Comparison of ENCODE assay signal across 24 cellular contexts in the genomic region with DNA sequence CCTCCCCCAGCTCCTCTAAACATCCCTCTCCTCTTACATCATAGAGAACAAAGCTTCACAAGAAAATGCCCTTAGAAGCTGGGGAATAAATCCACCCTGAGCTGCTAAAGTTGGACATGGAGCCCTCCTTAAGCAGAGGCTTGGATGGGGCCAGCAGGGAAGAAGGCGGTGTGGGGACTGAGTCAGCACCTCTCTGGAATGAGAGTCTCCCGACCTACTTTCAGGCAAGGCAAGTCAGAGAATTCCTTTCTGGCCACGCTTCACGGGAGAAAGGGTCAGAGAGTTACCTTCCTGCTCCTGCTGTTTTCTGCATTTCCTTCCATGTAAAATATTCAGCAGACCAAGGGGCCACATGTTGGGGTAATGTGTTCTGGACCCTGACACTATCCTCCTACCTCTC.
A peak's percentile ranks its signal among the peaks of the same experiment; 100 is the strongest.
DNase-seq lines count a peak whose midpoint lies in the region; ATAC-seq, FAIRE-seq and TF ChIP-seq lines count a peak whose summit lies in the region.
"Had no signal": no experiment of that assay in that cellular context is flagged by ENCODE, and none has a peak within 500 bp of the region (broad histone marks: within the 10 kb centered on the region; RNA-seq: fewer than 3 reads in every experiment).

No MANE protein-coding gene starts in this region.

- H3K4me3 ChIP-seq in AG10803 (ENCODE audit: low read length) (no peak overlapping the region), choroid plexus epithelial cell (ENCODE audit: low read depth, low read length) (no peak overlapping the region), right cardiac atrium (ENCODE audit: low read length) (no peak overlapping the region)
- H3K4me3 ChIP-seq: body of pancreas, heart left ventricle, mucosa of descending colon, right atrium auricular region, SJSA1, stomach, uterus had no signal

- DNase-seq in AG10803 (ENCODE audit: low read depth) (peak; percentile 28), LHCN-M2 (ENCODE audit: low read depth) (peak; percentile 4), choroid plexus epithelial cell (ENCODE audit: low read depth) (peak; percentile 69), kidney tubule cell (ENCODE audit: low spot score) (peak; percentile 87), GM10266 (ENCODE audit: extremely low spot score) (no peak), OCI-M2 (lab: John Stamatoyannopoulos, UW; ENCODE audit: unreplicated experiment) (no peak), right cardiac atrium (no peak), frontal cortex (ENCODE audit: low spot score in 2 of 2) (no peak)
- DNase-seq: activated CD4-positive, alpha-beta T cell treated with anti-CD3 and anti-CD28 coated beads for 1 hour; activated CD8-positive, alpha-beta memory T cell treated with anti-CD3 and anti-CD28 coated beads, Interleukin-2, amount 10 ng/mL, durations not matched to agents 7 days and 5 days; activated gamma-delta T cell; body of pancreas; CD4-positive, alpha-beta T cell; heart left ventricle; kidney; mucosa of descending colon; NCI-H187 treated with DMSO at 0.1 percent for 48 hours; NCI-H510A treated with DMSO at 0.1 percent for 48 hours; stomach; uterus had no signal

- no peaks in the 10 kb centered on the region for H3K27me3 ChIP-seq in right cardiac atrium (ENCODE audit: control insufficient read depth, insufficient read depth)
- H3K27me3 ChIP-seq: body of pancreas, heart left ventricle, neutrophil, right atrium auricular region, SJSA1, stomach, uterus had no signal

- no peaks in the 10 kb centered on the region for H3K4me1 ChIP-seq in right cardiac atrium (ENCODE audit: control insufficient read depth, insufficient read depth, low read length)
- H3K4me1 ChIP-seq: body of pancreas, right atrium auricular region, SJSA1, stomach, uterus had no signal

- no peaks in the 10 kb centered on the region for H3K9me3 ChIP-seq in right cardiac atrium (ENCODE audit: control insufficient read depth, low read length)
- H3K9me3 ChIP-seq: body of pancreas, heart left ventricle, mucosa of descending colon, neutrophil, right atrium auricular region, SJSA1, stomach, uterus had no signal

- no peak for ATAC-seq in right cardiac atrium
- ATAC-seq: activated CD8-positive, alpha-beta memory T cell treated with anti-CD3 and anti-CD28 coated beads, Interleukin-2, amount 10 ng/mL, durations not matched to agents 7 days and 5 days; body of pancreas; heart left ventricle; mucosa of descending colon had no signal

- 49% methylated on average over 4 of the region's 4 CpGs for WGBS in right cardiac atrium

- intact Hi-C loops in right cardiac atrium (cut with DNase I): no loop called here

- FAIRE-seq in frontal cortex (lab: Jason Lieb, UNC): no peak
- FAIRE-seq: kidney had no signal

- TF ChIP-seq CTCF in AG10803 (conservative IDR thresholded peaks at IDR 0.05; ENCODE audit: low read length) (no peak), choroid plexus epithelial cell (conservative IDR thresholded peaks at IDR 0.05; ENCODE audit: low read depth, low read length) (no peak), GM10266 (IDR thresholded peaks at IDR 0.05; ENCODE audit: control insufficient read depth, insufficient read depth, low read depth, missing control alignments) (no peak)

- no peak overlapping the region for H3K27ac ChIP-seq in right cardiac atrium (ENCODE audit: low read length)
- H3K27ac ChIP-seq: body of pancreas, epithelial cell of prostate, heart left ventricle, neutrophil, right atrium auricular region, SJSA1, stomach, uterus had no signal

Comparison
In these comparisons a context has a peak if more than half of its experiments do, and no peak if none do; other contexts are left out.
1. DNase-seq: peak in AG10803 (single experiment), LHCN-M2 (single experiment), choroid plexus epithelial cell (single experiment) and kidney tubule cell (single experiment); none in GM10266 (single experiment), OCI-M2 (single experiment), right cardiac atrium (0 of 3) and frontal cortex (0 of 2).